In the genomic region with DNA sequence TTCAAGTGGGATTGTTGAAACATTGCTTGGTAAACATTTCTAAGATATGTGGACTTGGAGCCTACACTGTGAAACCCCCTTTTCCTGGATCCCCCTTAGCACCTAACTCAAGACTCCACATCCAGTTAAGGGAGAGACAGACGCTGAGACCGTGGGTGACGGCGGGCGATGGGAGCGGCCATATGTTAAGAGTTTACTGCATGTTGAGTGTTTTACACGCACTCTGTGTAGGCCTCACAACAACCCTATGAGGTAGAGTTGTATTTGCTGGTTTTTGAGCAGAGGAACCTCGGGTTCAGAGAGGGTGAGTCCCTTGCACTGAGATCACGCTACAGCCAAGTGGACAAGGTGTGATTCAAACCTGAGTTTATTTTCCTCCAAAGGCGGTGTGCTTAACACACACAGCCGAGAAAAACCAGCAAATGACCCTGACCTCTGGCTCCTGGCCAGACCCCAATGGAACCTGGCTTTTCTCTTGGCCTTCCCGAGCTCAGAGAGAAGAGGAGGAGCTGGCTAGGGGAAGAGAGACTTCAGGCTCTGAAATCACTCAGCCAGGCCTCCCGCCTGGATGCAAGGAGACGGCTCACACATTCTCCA, we compare ENCODE assay signal across 22 cellular contexts. TPM values are rescaled to one million over a fixed set of nuclear protein-coding genes. Genes with fewer than 3 reads are reported as not detected.
DNase-seq lines count a peak whose midpoint lies in the region; ATAC-seq and TF ChIP-seq lines count a peak whose summit lies in the region.
"Had no signal": no experiment of that assay in that cellular context is flagged by ENCODE, and none has a peak within 500 bp of the region (broad histone marks: within the 10 kb centered on the region; RNA-seq: fewer than 3 reads in every experiment).

No MANE protein-coding gene starts in this region.

- no peak overlapping the region for H3K4me3 ChIP-seq in choroid plexus epithelial cell (ENCODE audit: low read depth, low read length)
- H3K4me3 ChIP-seq in right lobe of liver: no peak overlapping the region

- intact Hi-C loops in right lobe of liver (cut with DNase I): no loop called here

- no peak overlapping the region for H3K4me3 Mint-ChIP-seq in progenitor cell of endocrine pancreas (ENCODE audit: low read depth)
- H3K4me3 Mint-ChIP-seq: CD8-positive, alpha-beta memory T cell had no signal

- peaks cover 15% of the 10 kb centered on the region for H3K4me1 Mint-ChIP-seq in progenitor cell of endocrine pancreas (ENCODE audit: low read depth)
- H3K4me1 Mint-ChIP-seq: CD8-positive, alpha-beta memory T cell had no signal

- H3K36me3 Mint-ChIP-seq in progenitor cell of endocrine pancreas (ENCODE audit: insufficient read depth): peaks cover 39% of the 10 kb centered on the region
- H3K36me3 Mint-ChIP-seq: CD8-positive, alpha-beta memory T cell had no signal

- no peaks in the 10 kb centered on the region for H3K9me3 ChIP-seq in right lobe of liver

- no peaks in the 10 kb centered on the region for H3K27me3 Mint-ChIP-seq in progenitor cell of endocrine pancreas

- TF ChIP-seq CTCF in choroid plexus epithelial cell (conservative IDR thresholded peaks at IDR 0.05; ENCODE audit: low read depth, low read length) (no peak), right lobe of liver (IDR thresholded peaks at IDR 0.05) (no peak), progenitor cell of endocrine pancreas (IDR thresholded peaks at IDR 0.05; ENCODE audit: unreplicated experiment) (no peak)

- 0% methylated on average over 3 of the region's 14 CpGs for WGBS in right lobe of liver (ENCODE audit: insufficient coverage, low coverage, low lambda C conversion rate, missing lambda C conversion rate)

- peak overlapping the region; percentile 47 for H3K27ac Mint-ChIP-seq in progenitor cell of endocrine pancreas

- H3K9me3 Mint-ChIP-seq in progenitor cell of endocrine pancreas (ENCODE audit: low read depth): no peaks in the 10 kb centered on the region
- H3K9me3 Mint-ChIP-seq: CD8-positive, alpha-beta memory T cell had no signal

- DNase-seq in M059J (ENCODE audit: low read depth): peak; percentile 51
- DNase-seq in choroid plexus epithelial cell (ENCODE audit: low read depth): peak; percentile 13
- peak; percentile 73 to 92 (median 86) for DNase-seq in right lobe of liver
- no peak for DNase-seq in progenitor cell of endocrine pancreas (ENCODE audit: low spot score, unreplicated experiment)
- no peak for DNase-seq in NCI-H187 (lab: John Stamatoyannopoulos, UW)
- DNase-seq: Calu3; CD8-positive, alpha-beta memory T cell; DMS153; GOT3; IMR-90; NCI-H1694; NCI-H2081 treated with DMSO at 0.1 percent for 48 hours; NCI-H2171 treated with DMSO at 0.1 percent for 48 hours; NCI-H524 treated with DMSO at 0.1 percent for 48 hours; NCI-H82; SIG-M5 had no signal

- H3K4me1 ChIP-seq in right lobe of liver: peaks cover 0 to 58% (median 28%) of the 10 kb centered on the region in 4 donors

- no peak for TF ChIP-seq POLR2A in right lobe of liver (IDR thresholded peaks at IDR 0.05)

- no peaks in the 10 kb centered on the region for H3K27me3 ChIP-seq in right lobe of liver

- peak overlapping the region in 2 of 3 donors; percentile 48 to 63 for H3K27ac ChIP-seq in right lobe of liver
- H3K27ac ChIP-seq: C4-2B had no signal

- ATAC-seq in right lobe of liver (peak; percentile 62 to 70 (median 65)), HG02973 (IDR thresholded peaks at IDR 0.05; ENCODE audit: unreplicated experiment) (no peak), GM19397 (IDR thresholded peaks at IDR 0.05; ENCODE audit: unreplicated experiment) (no peak)
- ATAC-seq: HCT116, Panc1 had no signal

- peaks cover 0 to 16% (median 7%) of the 10 kb centered on the region in 4 donors for H3K36me3 ChIP-seq in right lobe of liver

RNA-seq across cellular contexts. Expression of a gene that starts 46.9 kb away (rescaled TPM):
- total RNA-seq in M059J (2014; rRNA removed; shearing (Covaris generic)): 0.84 and 2.2 TPM in 2 replicates
- total RNA-seq in right lobe of liver: 100 to 1,000 TPM in 1 of 6 experiments, 10 to 100 TPM in 5; 49.4 to 103 (median 74.5) TPM
- total RNA-seq in progenitor cell of endocrine pancreas: 4.2 and 5.0 TPM in 2 replicates
- total RNA-seq: CD8-positive, alpha-beta memory T cell; G401; IMR-90 had no signal

Comparison
In these comparisons a context has a peak if more than half of its experiments do, and no peak if none do; other contexts are left out.
1. DNase-seq: peak in M059J (single experiment), choroid plexus epithelial cell (single experiment) and right lobe of liver (3 of 3); none in progenitor cell of endocrine pancreas (single experiment) and NCI-H187 (0 of 2).
2. ATAC-seq: peak in right lobe of liver (4 of 4); none in HG02973 (single experiment) and GM19397 (single experiment).